Comparison of ENCODE assay signal across 15 cellular contexts in the genomic region with DNA sequence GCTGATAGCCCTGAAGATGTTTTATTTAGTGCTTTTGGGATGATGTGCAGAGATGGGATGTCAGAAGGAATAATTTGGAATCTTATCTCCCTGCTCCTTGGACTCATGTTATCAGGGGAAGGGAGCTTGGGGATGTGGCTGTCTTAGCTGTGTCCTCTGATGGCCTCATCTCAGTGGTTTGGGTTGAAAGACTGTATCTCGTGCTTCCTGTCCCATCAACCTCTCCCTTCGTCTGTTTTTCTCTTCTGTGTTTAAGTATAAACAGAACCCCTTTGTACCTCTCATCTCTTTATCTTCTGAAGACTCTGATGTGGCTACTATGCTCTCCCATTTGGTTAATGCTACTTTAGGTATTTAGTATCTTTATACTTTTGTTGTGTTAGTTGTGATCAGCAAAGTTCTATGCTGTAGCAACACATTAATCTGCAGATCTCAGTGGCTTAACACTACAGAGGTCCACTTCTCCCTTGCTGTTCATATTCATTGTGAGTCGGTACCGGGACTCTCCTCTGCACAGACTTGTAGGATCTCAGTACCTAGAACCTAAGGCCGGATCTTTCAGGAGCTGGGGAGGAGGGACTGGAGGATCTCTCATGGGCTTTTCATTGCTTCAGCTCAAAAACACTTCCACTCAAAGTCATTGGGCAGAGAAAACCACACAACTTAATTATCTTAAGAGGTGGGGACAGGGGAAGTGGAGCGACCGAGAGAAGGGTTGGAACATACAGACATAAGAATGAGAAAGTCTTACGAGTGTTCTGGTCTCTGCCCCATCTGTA. TPM values are rescaled to one million over a fixed set of nuclear protein-coding genes. Genes with fewer than 3 reads are reported as not detected.
DNase-seq lines count a peak whose midpoint lies in the region; ATAC-seq, FAIRE-seq and TF ChIP-seq lines count a peak whose summit lies in the region.
"Had no signal": no experiment of that assay in that cellular context is flagged by ENCODE, and none has a peak within 500 bp of the region (broad histone marks: within the 10 kb centered on the region; RNA-seq: fewer than 3 reads in every experiment).

No MANE protein-coding gene starts in this region.

- H3K36me3 ChIP-seq in adrenal gland (replicated peaks in 1 of 2): no peaks in the 10 kb centered on the region
- H3K36me3 ChIP-seq: colonic mucosa, ovary, WERI-Rb-1 had no signal

- ATAC-seq in SK-N-SH treated with all-trans-retinoic acid at 6 μM for 48 hours: peak; percentile 45
- no peak for ATAC-seq in HG03045 (IDR thresholded peaks at IDR 0.05; ENCODE audit: unreplicated experiment)

- TF ChIP-seq CTCF in adrenal gland (IDR thresholded peaks at IDR 0.05): no peak

- H3K4me3 ChIP-seq in adrenal gland: no peak overlapping the region
- H3K4me3 ChIP-seq: colonic mucosa, ovary had no signal

- intact Hi-C loops in adrenal gland (cut with DNase I): no loop called here

- peak overlapping the region; percentile 95 for H3K27ac Mint-ChIP-seq in activated naive CD4-positive, alpha-beta T cell treated with anti-CD3 and anti-CD28 coated beads, Interleukin-2, amount 50 U/mL, for 24 hours
- H3K27ac Mint-ChIP-seq in stimulated activated naive CD8-positive, alpha-beta T cell treated with anti-CD3 and anti-CD28 coated beads, Interleukin-15, Interleukin-2, amounts not matched to agents 100 ng/mL and 50 ng/mL, for 24 hours: peak overlapping the region; percentile 92
- H3K27ac Mint-ChIP-seq: IgD-negative memory B cell had no signal

- H3K4me1 ChIP-seq in adrenal gland (replicated peaks in 1 of 2): peaks cover 7 to 27% of the 10 kb centered on the region in 2 donors
- H3K4me1 ChIP-seq: colonic mucosa had no signal

- peaks cover 9% of the 10 kb centered on the region for H3K9me3 Mint-ChIP-seq in activated naive CD4-positive, alpha-beta T cell treated with anti-CD3 and anti-CD28 coated beads, Interleukin-2, amount 50 U/mL, for 24 hours
- H3K9me3 Mint-ChIP-seq in stimulated activated naive CD8-positive, alpha-beta T cell treated with anti-CD3 and anti-CD28 coated beads, Interleukin-15, Interleukin-2, amounts not matched to agents 100 ng/mL and 50 ng/mL, for 24 hours: no peaks in the 10 kb centered on the region

- H3K4me3 Mint-ChIP-seq in activated naive CD4-positive, alpha-beta T cell treated with anti-CD3 and anti-CD28 coated beads, Interleukin-2, amount 50 U/mL, for 24 hours: peak overlapping the region; percentile 81
- peak overlapping the region; percentile 68 for H3K4me3 Mint-ChIP-seq in stimulated activated naive CD8-positive, alpha-beta T cell treated with anti-CD3 and anti-CD28 coated beads, Interleukin-15, Interleukin-2, amounts not matched to agents 100 ng/mL and 50 ng/mL, for 24 hours
- H3K4me3 Mint-ChIP-seq: IgD-negative memory B cell had no signal

- TF ChIP-seq POLR2A in adrenal gland (IDR thresholded peaks at IDR 0.05): no peak

- H3K27ac ChIP-seq in adrenal gland: peak overlapping the region in 4 of 5 donors; percentile 6 to 74 (median 28)
- H3K27ac ChIP-seq: colonic mucosa, ovary, WERI-Rb-1 had no signal

- FAIRE-seq in urothelium cell line (lab: Jason Lieb, UNC): no peak

- no peak for DNase-seq in activated naive CD4-positive, alpha-beta T cell treated with Interleukin-2 at 50 U/mL for 16 hours
- no peak for DNase-seq in adrenal gland
- DNase-seq in NCI-H1694 (lab: John Stamatoyannopoulos, UW): no peak
- DNase-seq in urothelium cell line (ENCODE audit: low spot score): no peak
- DNase-seq: colonic mucosa, DMS53, NCI-H146, NCI-H69, ovary, WERI-Rb-1 had no signal

- 75 to 80% (median 78%) methylated on average over 7 to 8 of the region's 8 CpGs for WGBS in adrenal gland, 4 donors

- peaks cover 87% of the 10 kb centered on the region for H3K4me1 Mint-ChIP-seq in activated naive CD4-positive, alpha-beta T cell treated with anti-CD3 and anti-CD28 coated beads, Interleukin-2, amount 50 U/mL, for 24 hours
- H3K4me1 Mint-ChIP-seq in stimulated activated naive CD8-positive, alpha-beta T cell treated with anti-CD3 and anti-CD28 coated beads, Interleukin-15, Interleukin-2, amounts not matched to agents 100 ng/mL and 50 ng/mL, for 24 hours (ENCODE audit: low read depth): peaks cover 86% of the 10 kb centered on the region

- no peaks in the 10 kb centered on the region for H3K9me3 ChIP-seq in adrenal gland (replicated peaks in 1 of 3)
- H3K9me3 ChIP-seq: colonic mucosa, ovary had no signal

- no peaks in the 10 kb centered on the region for H3K27me3 ChIP-seq in adrenal gland
- H3K27me3 ChIP-seq: colonic mucosa, ovary had no signal

- H3K36me3 Mint-ChIP-seq in activated naive CD4-positive, alpha-beta T cell treated with anti-CD3 and anti-CD28 coated beads, Interleukin-2, amount 50 U/mL, for 24 hours: peaks cover 15% of the 10 kb centered on the region
- H3K36me3 Mint-ChIP-seq in stimulated activated naive CD8-positive, alpha-beta T cell treated with anti-CD3 and anti-CD28 coated beads, Interleukin-15, Interleukin-2, amounts not matched to agents 100 ng/mL and 50 ng/mL, for 24 hours (ENCODE audit: low read depth): peaks cover 50% of the 10 kb centered on the region
- H3K36me3 Mint-ChIP-seq: IgD-negative memory B cell had no signal

- no peaks in the 10 kb centered on the region for H3K27me3 Mint-ChIP-seq in activated naive CD4-positive, alpha-beta T cell treated with anti-CD3 and anti-CD28 coated beads, Interleukin-2, amount 50 U/mL, for 24 hours
- no peaks in the 10 kb centered on the region for H3K27me3 Mint-ChIP-seq in stimulated activated naive CD8-positive, alpha-beta T cell treated with anti-CD3 and anti-CD28 coated beads, Interleukin-15, Interleukin-2, amounts not matched to agents 100 ng/mL and 50 ng/mL, for 24 hours

TF ChIP-seq in SK-N-SH treated with all-trans-retinoic acid at 6 μM for 48 hours, 23 proteins besides CTCF, POLR2A, EP300 and RAD21:
- 0 out of 2 replicates have a peak, but pooled peaks have one; percentile 7 for TF ChIP-seq TCF4 (CRISPR knock-in tag; IDR thresholded peaks at IDR 0.05; ENCODE audit: borderline replicate concordance)
- TF ChIP-seq BACH2 (CRISPR knock-in tag; IDR thresholded peaks at IDR 0.05; ENCODE audit: borderline replicate concordance): no peak
- TF ChIP-seq CSDC2 (CRISPR knock-in tag; IDR thresholded peaks at IDR 0.05): peak; percentile 35; the same call in 1 of the 2 replicates
- TF ChIP-seq ZC3H10 (CRISPR knock-in tag; IDR thresholded peaks at IDR 0.05): no peak
- no peak; the same call in 1 of the 2 replicates for TF ChIP-seq SNAI2 (CRISPR knock-in tag; IDR thresholded peaks at IDR 0.05)
- TF ChIP-seq OSR1 (CRISPR knock-in tag; IDR thresholded peaks at IDR 0.05): no peak
- TF ChIP-seq, protein P1, sequence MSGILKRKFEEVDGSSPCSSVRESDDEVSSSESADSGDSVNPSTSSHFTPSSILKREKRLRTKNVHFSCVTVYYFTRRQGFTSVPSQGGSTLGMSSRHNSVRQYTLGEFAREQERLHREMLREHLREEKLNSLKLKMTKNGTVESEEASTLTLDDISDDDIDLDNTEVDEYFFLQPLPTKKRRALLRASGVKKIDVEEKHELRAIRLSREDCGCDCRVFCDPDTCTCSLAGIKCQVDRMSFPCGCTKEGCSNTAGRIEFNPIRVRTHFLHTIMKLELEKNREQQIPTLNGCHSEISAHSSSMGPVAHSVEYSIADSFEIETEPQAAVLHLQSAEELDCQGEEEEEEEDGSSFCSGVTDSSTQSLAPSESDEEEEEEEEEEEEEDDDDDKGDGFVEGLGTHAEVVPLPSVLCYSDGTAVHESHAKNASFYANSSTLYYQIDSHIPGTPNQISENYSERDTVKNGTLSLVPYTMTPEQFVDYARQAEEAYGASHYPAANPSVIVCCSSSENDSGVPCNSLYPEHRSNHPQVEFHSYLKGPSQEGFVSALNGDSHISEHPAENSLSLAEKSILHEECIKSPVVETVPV (CRISPR knock-in tag; IDR thresholded peaks at IDR 0.05): no peak
- no peak for TF ChIP-seq ESRRG (CRISPR knock-in tag; IDR thresholded peaks at IDR 0.05)
- TF ChIP-seq, protein P2, sequence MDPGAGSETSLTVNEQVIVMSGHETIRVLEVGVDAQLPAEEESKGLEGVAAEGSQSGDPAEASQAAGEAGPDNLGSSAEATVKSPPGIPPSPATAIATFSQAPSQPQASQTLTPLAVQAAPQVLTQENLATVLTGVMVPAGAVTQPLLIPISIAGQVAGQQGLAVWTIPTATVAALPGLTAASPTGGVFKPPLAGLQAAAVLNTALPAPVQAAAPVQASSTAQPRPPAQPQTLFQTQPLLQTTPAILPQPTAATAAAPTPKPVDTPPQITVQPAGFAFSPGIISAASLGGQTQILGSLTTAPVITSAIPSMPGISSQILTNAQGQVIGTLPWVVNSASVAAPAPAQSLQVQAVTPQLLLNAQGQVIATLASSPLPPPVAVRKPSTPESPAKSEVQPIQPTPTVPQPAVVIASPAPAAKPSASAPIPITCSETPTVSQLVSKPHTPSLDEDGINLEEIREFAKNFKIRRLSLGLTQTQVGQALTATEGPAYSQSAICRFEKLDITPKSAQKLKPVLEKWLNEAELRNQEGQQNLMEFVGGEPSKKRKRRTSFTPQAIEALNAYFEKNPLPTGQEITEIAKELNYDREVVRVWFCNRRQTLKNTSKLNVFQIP (CRISPR knock-in tag; IDR thresholded peaks at IDR 0.05; ENCODE audit: borderline replicate concordance, low read depth): no peak
- TF ChIP-seq, protein P3, sequence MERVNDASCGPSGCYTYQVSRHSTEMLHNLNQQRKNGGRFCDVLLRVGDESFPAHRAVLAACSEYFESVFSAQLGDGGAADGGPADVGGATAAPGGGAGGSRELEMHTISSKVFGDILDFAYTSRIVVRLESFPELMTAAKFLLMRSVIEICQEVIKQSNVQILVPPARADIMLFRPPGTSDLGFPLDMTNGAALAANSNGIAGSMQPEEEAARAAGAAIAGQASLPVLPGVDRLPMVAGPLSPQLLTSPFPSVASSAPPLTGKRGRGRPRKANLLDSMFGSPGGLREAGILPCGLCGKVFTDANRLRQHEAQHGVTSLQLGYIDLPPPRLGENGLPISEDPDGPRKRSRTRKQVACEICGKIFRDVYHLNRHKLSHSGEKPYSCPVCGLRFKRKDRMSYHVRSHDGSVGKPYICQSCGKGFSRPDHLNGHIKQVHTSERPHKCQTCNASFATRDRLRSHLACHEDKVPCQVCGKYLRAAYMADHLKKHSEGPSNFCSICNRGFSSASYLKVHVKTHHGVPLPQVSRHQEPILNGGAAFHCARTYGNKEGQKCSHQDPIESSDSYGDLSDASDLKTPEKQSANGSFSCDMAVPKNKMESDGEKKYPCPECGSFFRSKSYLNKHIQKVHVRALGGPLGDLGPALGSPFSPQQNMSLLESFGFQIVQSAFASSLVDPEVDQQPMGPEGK (CRISPR knock-in tag; IDR thresholded peaks at IDR 0.05; ENCODE audit: borderline replicate concordance): no peak
- no peak for TF ChIP-seq PPARA (CRISPR knock-in tag; IDR thresholded peaks at IDR 0.05; ENCODE audit: borderline replicate concordance)

RNA-seq across cellular contexts. Expression of gene PRKCA, which starts 28.8 kb away (rescaled TPM):
- total RNA-seq in adrenal gland: 100 to 1,000 TPM in 3 of 8 donors, 10 to 100 TPM in 5; 80.2 to 202 (median 88.6) TPM
- 10 to 100 TPM; 15.1 to 46.4 (median 19.6) TPM for polyA plus RNA-seq in adrenal gland
